35 cellular contexts compared by ENCODE assay signal in genomic region chr7:140966561-140967234, GRCh38.
"Had no signal": no experiment of that assay in that cellular context is flagged by ENCODE, and none has a peak within 500 bp of the region (broad histone marks: within the 10 kb centered on the region; RNA-seq: fewer than 3 reads in every experiment).

No MANE protein-coding gene starts in this region.

- H3K4me2 ChIP-seq: smooth muscle cell had no signal

- H3K27ac ChIP-seq: body of pancreas, coronary artery, dorsolateral prefrontal cortex, ovary, stomach, thyroid gland, upper lobe of left lung, vagina had no signal

- H3K4me1 Mint-ChIP-seq: activated B cell treated with CpG ODN at 0.5 μM for 24 hours; activated CD8-positive, alpha-beta memory T cell treated with anti-CD3 and anti-CD28 coated beads, Interleukin-2, amount 10 ng/mL, durations not matched to agents 7 days and 5 days; mesothelial cell of epicardium; naive B cell; nephron progenitor cell; stimulated activated memory B cell treated with anti-CD40 and anti-IgM and Interleukin-4, amounts not matched to agents 10 μg/mL and 1 μg/mL and 100 μg/mL, for 72 hours had no signal

- H3K36me3 Mint-ChIP-seq: activated CD8-positive, alpha-beta memory T cell treated with anti-CD3 and anti-CD28 coated beads, Interleukin-2, amount 10 ng/mL, durations not matched to agents 7 days and 5 days; activated naive CD4-positive, alpha-beta T cell treated with anti-CD3 and anti-CD28 coated beads, Interleukin-2, amount 50 U/mL, for 72 hours; mesothelial cell of epicardium; naive B cell; stimulated activated memory B cell treated with anti-CD40 and anti-IgM and Interleukin-4, amounts not matched to agents 10 μg/mL and 1 μg/mL and 100 μg/mL, for 72 hours had no signal

- H3K27me3 ChIP-seq: body of pancreas, dorsolateral prefrontal cortex, ovary, stomach, thyroid gland, upper lobe of left lung, vagina had no signal

- H3K9me3 Mint-ChIP-seq: activated B cell treated with CpG ODN at 0.5 μM for 24 hours; activated CD8-positive, alpha-beta T cell treated with anti-CD3 and anti-CD28 coated beads for 36 hours; activated naive CD4-positive, alpha-beta T cell treated with anti-CD3 and anti-CD28 coated beads, Interleukin-2, amount 50 U/mL, for 72 hours; activated T-helper 2 cell treated with anti-CD3 and anti-CD28 coated beads, Interferon-gamma antibody, Interleukin-2, Interleukin-4, amounts not matched to agents 10 μg/mL and 5 μg/mL and 100 μg/mL, durations not matched to agents 14 hours and 24 hours and 36 hours; stimulated activated memory B cell treated with anti-CD40 and anti-IgM and Interleukin-4, amounts not matched to agents 10 μg/mL and 1 μg/mL and 100 μg/mL, for 72 hours; T-helper 2 cell treated with Interferon-gamma antibody and Interleukin-4, amounts not matched to agents 5 μg/mL and 100 μg/mL, for 36 hours had no signal

- ATAC-seq: activated CD8-positive, alpha-beta memory T cell treated with anti-CD3 and anti-CD28 coated beads, Interleukin-2, amount 10 ng/mL, durations not matched to agents 7 days and 5 days; activated CD8-positive, alpha-beta T cell treated with anti-CD3 and anti-CD28 coated beads for 36 hours; activated naive CD4-positive, alpha-beta T cell treated with anti-CD3 and anti-CD28 coated beads, Interleukin-2, amount 50 U/mL, for 72 hours; body of pancreas; left cardiac atrium; stimulated activated memory B cell treated with anti-CD40 and anti-IgM and Interleukin-4, amounts not matched to agents 10 μg/mL and 1 μg/mL and 100 μg/mL, for 72 hours had no signal

- H3K27me3 Mint-ChIP-seq: activated CD8-positive, alpha-beta T cell treated with anti-CD3 and anti-CD28 coated beads for 36 hours; progenitor cell of endocrine pancreas had no signal

- H3K36me3 ChIP-seq: ovary, stomach, thyroid gland, upper lobe of left lung, vagina had no signal

- DNase-seq: activated B cell treated with CpG ODN at 0.5 μM for 24 hours; activated CD4-positive, alpha-beta T cell treated with anti-CD3 and anti-CD28 coated beads, Interleukin-2, amount 50 U/mL, for 1 hour; activated CD8-positive, alpha-beta memory T cell treated with anti-CD3 and anti-CD28 coated beads, Interleukin-2, amount 10 ng/mL, durations not matched to agents 7 days and 5 days; activated CD8-positive, alpha-beta T cell treated with anti-CD3 and anti-CD28 coated beads for 36 hours; activated T-cell treated with anti-CD3 and anti-CD28 coated beads, Interleukin-2, amount 50 U/mL, for 48 hours; anterior cingulate cortex; body of pancreas; cerebellar nuclear complex; dorsolateral prefrontal cortex; effector memory CD4-positive, alpha-beta T cell; glutamatergic neuron; hippocampal formation; left cardiac atrium; mammary epithelial cell; naive B cell; nephron progenitor cell; ovary; stimulated activated CD4-positive, alpha-beta T cell treated with anti-CD3 and anti-CD28 coated beads, Interleukin-1b, Interleukin-23, amount 100 ng/mL, for 48 hours; stimulated activated CD4-positive, alpha-beta T cell treated with anti-CD3 and anti-CD28 coated beads, Interleukin-4, amount 100 ng/mL, for 4 hours; stimulated activated CD8-positive, alpha-beta memory T cell treated with anti-CD3 and anti-CD28 coated beads, Interleukin-4, amount 100 ng/mL, for 48 hours; stomach; T-helper 1 cell; thyroid gland; upper lobe of left lung had no signal

- H3K4me3 Mint-ChIP-seq: activated B cell treated with CpG ODN at 0.5 μM for 24 hours; activated CD8-positive, alpha-beta memory T cell treated with anti-CD3 and anti-CD28 coated beads, Interleukin-2, amount 10 ng/mL, durations not matched to agents 7 days and 5 days; activated CD8-positive, alpha-beta T cell treated with anti-CD3 and anti-CD28 coated beads for 36 hours; mesothelial cell of epicardium; naive B cell; nephron progenitor cell; stimulated activated memory B cell treated with anti-CD40 and anti-IgM and Interleukin-4, amounts not matched to agents 10 μg/mL and 1 μg/mL and 100 μg/mL, for 72 hours; T-helper 2 cell treated with Interferon-gamma antibody and Interleukin-4, amounts not matched to agents 5 μg/mL and 100 μg/mL, for 36 hours had no signal

- H3K27ac Mint-ChIP-seq: activated B cell treated with CpG ODN at 0.5 μM for 24 hours; activated CD8-positive, alpha-beta memory T cell treated with anti-CD3 and anti-CD28 coated beads, Interleukin-2, amount 10 ng/mL, durations not matched to agents 7 days and 5 days; activated CD8-positive, alpha-beta T cell treated with anti-CD3 and anti-CD28 coated beads for 36 hours; activated naive CD4-positive, alpha-beta T cell treated with anti-CD3 and anti-CD28 coated beads, Interleukin-2, amount 50 U/mL, for 72 hours; activated T-helper 2 cell treated with anti-CD3 and anti-CD28 coated beads, Interferon-gamma antibody, Interleukin-2, Interleukin-4, amounts not matched to agents 10 μg/mL and 5 μg/mL and 100 μg/mL, durations not matched to agents 14 hours and 24 hours and 36 hours; mesothelial cell of epicardium; naive B cell; nephron progenitor cell; progenitor cell of endocrine pancreas; stimulated activated memory B cell treated with anti-CD40 and anti-IgM and Interleukin-4, amounts not matched to agents 10 μg/mL and 1 μg/mL and 100 μg/mL, for 72 hours; T-helper 2 cell treated with Interferon-gamma antibody and Interleukin-4, amounts not matched to agents 5 μg/mL and 100 μg/mL, for 36 hours had no signal

- FAIRE-seq: frontal cortex, keratinocyte had no signal

- H3K4me3 ChIP-seq: body of pancreas, coronary artery, dorsolateral prefrontal cortex, ovary, smooth muscle cell, stomach, thyroid gland, upper lobe of left lung, vagina had no signal

- H3K4me1 ChIP-seq: body of pancreas, stomach, thyroid gland, upper lobe of left lung, vagina had no signal

- H3K9me3 ChIP-seq: body of pancreas, ovary, thyroid gland, upper lobe of left lung, vagina had no signal
